In the genomic region with DNA sequence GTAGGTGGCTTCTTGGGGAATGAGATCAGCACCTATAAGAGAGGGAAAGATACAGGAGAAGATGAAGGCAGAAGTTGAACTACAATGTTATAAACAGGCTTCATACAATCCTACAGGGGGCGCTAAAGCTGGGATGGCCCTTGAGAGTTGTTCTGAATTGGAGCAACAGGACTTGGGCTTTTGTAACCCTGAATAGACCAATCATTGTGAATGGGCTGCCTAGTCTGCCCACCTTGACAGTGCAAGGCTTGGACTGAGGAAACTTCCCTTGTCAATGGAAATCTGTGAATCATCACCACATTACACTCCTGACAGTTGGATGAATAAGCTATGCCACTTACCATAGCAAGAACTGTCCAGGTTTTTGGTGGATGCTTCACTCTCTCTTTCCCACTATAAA, we compare ENCODE assay signal across 11 cellular contexts.
DNase-seq lines count a peak whose midpoint lies in the region; ATAC-seq, FAIRE-seq and TF ChIP-seq lines count a peak whose summit lies in the region.
"Had no signal": no experiment of that assay in that cellular context is flagged by ENCODE, and none has a peak within 500 bp of the region (broad histone marks: within the 10 kb centered on the region; RNA-seq: fewer than 3 reads in every experiment).

No MANE protein-coding gene starts in this region.

- no peak for TF ChIP-seq EP300 in GM12878 (IDR thresholded peaks at IDR 0.05; ENCODE audit: borderline replicate concordance in 1 of 2, control insufficient read depth in 1 of 2, low read depth in 2 of 2, low read length in 2 of 2)

- no peak for TF ChIP-seq RAD21 in GM12878 (IDR thresholded peaks at IDR 0.05; ENCODE audit: insufficient read depth, low read depth, low read length)

- in situ Hi-C loops in GM12878 (cut with MboI): no loop called here

- DNase-seq in NCI-H82 (lab: John Stamatoyannopoulos, UW) (peak; percentile 26), NCI-H82 treated with DMSO at 0.1 percent for 48 hours (lab: John Stamatoyannopoulos, UW; ENCODE audit: unreplicated experiment) (no peak), GM12878 (ENCODE audit: low read depth, low spot score) (no peak), neural progenitor cell (ENCODE audit: low spot score) (peak; percentile 61), activated T-cell treated with anti-CD3 and anti-CD28 coated beads for 4 hours (no peak), body of pancreas (no peak)
- peak; percentile 16 for DNase-seq in Jurkat, Clone E6-1 (ENCODE audit: low read depth, low spot score)
- no peak for DNase-seq in NK-92 treated with Interleukin-12 subunit alpha and Interleukin-12 subunit beta, amount 100 ng/mL, for 24 hours (lab: John Stamatoyannopoulos, UW)
- DNase-seq: activated CD4-positive, alpha-beta T cell treated with anti-CD3 and anti-CD28 coated beads, Interleukin-2, amount 50 U/mL, for 48 hours; amygdala had no signal

- no peaks in the 10 kb centered on the region for H3K9me3 ChIP-seq in GM12878 (replicated peaks; ENCODE audit: control insufficient read depth, insufficient read depth, low read length)
- H3K9me3 ChIP-seq in neural progenitor cell (ENCODE audit: low read depth): no peaks in the 10 kb centered on the region
- no peaks in the 10 kb centered on the region for H3K9me3 ChIP-seq in body of pancreas
- H3K9me3 ChIP-seq: SJSA1 had no signal

- H3K4me1 Mint-ChIP-seq in neural progenitor cell: peaks cover 13% of the 10 kb centered on the region

- TF ChIP-seq POLR2A in GM12878 (IDR thresholded peaks at IDR 0.05; ENCODE audit: low read depth, low read length) (no peak), body of pancreas (IDR thresholded peaks at IDR 0.05) (no peak)

- BruUV-seq in GM12878 (replicated peaks; lab: Mats Ljungman, UMichigan): no TSS peak

- no peak overlapping the region for H3K4me2 ChIP-seq in GM12878 (ENCODE audit: control insufficient read depth, insufficient read depth)
- no peak overlapping the region for H3K4me2 ChIP-seq in neural progenitor cell

- RAD21 ChIA-PET in GM12878 (lab: Charles Lee; ENCODE audit: unreplicated experiment): no interaction called here

- H3K4me1 ChIP-seq in GM12878 (ENCODE audit: control insufficient read depth, insufficient read depth, low read length) (no peaks in the 10 kb centered on the region), neural progenitor cell (no peaks in the 10 kb centered on the region), body of pancreas (no peaks in the 10 kb centered on the region)
- H3K4me1 ChIP-seq: SJSA1 had no signal

- no peaks in the 10 kb centered on the region for H4K20me1 ChIP-seq in GM12878 (ENCODE audit: control insufficient read depth, insufficient read depth)
- no peaks in the 10 kb centered on the region for H4K20me1 ChIP-seq in neural progenitor cell (ENCODE audit: low read depth)

- H3K79me2 ChIP-seq in GM12878 (ENCODE audit: control insufficient read depth, insufficient read depth, low read length) (no peaks in the 10 kb centered on the region), neural progenitor cell (ENCODE audit: low read depth) (no peaks in the 10 kb centered on the region)

- H3K27me3 ChIP-seq in GM12878 (replicated peaks in 1 of 2; ENCODE audit: control insufficient read depth in 2 of 2, insufficient read depth in 2 of 2, low read length in 1 of 2) (no peaks in the 10 kb centered on the region), neural progenitor cell (no peaks in the 10 kb centered on the region), body of pancreas (no peaks in the 10 kb centered on the region)
- H3K27me3 ChIP-seq: SJSA1 had no signal

- no peaks in the 10 kb centered on the region for H3K27me3 Mint-ChIP-seq in neural progenitor cell (ENCODE audit: insufficient read depth, low read depth)

- no peak overlapping the region for H3K4me3 ChIP-seq in Jurkat, Clone E6-1 (ENCODE audit: low read length)
- no peak overlapping the region; the same call in 1 of the 2 replicates for H3K4me3 ChIP-seq in GM12878
- no peak overlapping the region for H3K4me3 ChIP-seq in neural progenitor cell
- no peak overlapping the region for H3K4me3 ChIP-seq in body of pancreas
- H3K4me3 ChIP-seq: SJSA1 had no signal

- intact Hi-C loops in GM12878 (cut with micrococcal nuclease; ENCODE audit: unreplicated experiment): no loop called here
- intact Hi-C loops in body of pancreas (cut with DNase I): no loop called here

- no peak overlapping the region for H3K4me3 Mint-ChIP-seq in neural progenitor cell

- CTCF ChIA-PET in GM12878 (lab: Yijun Ruan, JAX): interaction anchor here (0.6 to 1.4 kb wide), 7 partner anchors 9 to 529 kb away, joined by 3 to 12 read pairs (median 4); no protein-coding TSS in a partner anchor

- no peak for FAIRE-seq in GM12878 (lab: Jason Lieb, UNC)

- H3F3A ChIP-seq in neural progenitor cell (ENCODE audit: low read depth): no peaks in the 10 kb centered on the region

- no peak overlapping the region for H3K27ac Mint-ChIP-seq in neural progenitor cell

- H3K27ac ChIP-seq in GM12878 (ENCODE audit: control insufficient read depth, insufficient read depth): no peak overlapping the region
- no peak overlapping the region for H3K27ac ChIP-seq in neural progenitor cell
- no peak overlapping the region for H3K27ac ChIP-seq in body of pancreas
- H3K27ac ChIP-seq: SJSA1 had no signal

- peak; percentile 33; the same call in 1 of the 3 replicates for ATAC-seq in GM12878
- no peak for ATAC-seq in body of pancreas

- no peaks in the 10 kb centered on the region for H3K36me3 ChIP-seq in GM12878 (ENCODE audit: control insufficient read depth in 2 of 2, insufficient read depth in 2 of 2, low read length in 1 of 2)
- H3K36me3 ChIP-seq in neural progenitor cell: no peaks in the 10 kb centered on the region
- H3K36me3 ChIP-seq in body of pancreas (replicated peaks in 1 of 2; ENCODE audit: insufficient read depth in 1 of 2, low read depth in 2 of 2): no peaks in the 10 kb centered on the region
- H3K36me3 ChIP-seq: SJSA1 had no signal

- H3K9ac ChIP-seq in GM12878 (ENCODE audit: control insufficient read depth, insufficient read depth, low read length) (no peak overlapping the region), neural progenitor cell (no peak overlapping the region)

- no peaks in the 10 kb centered on the region for H3K36me3 Mint-ChIP-seq in neural progenitor cell

- WGBS in GM12878 (ENCODE audit: insufficient coverage, insufficient replicate concordance, low lambda C conversion rate, missing lambda C conversion rate): 0% methylated on average over 1 of the region's 1 CpG
- 0 to 15% methylated on average over 1 of the region's 1 CpG for WGBS in body of pancreas, 2 donors

- no peaks in the 10 kb centered on the region for H3K9me3 Mint-ChIP-seq in neural progenitor cell

- SMC1A ChIA-PET in GM12878 (lab: Charles Lee; ENCODE audit: uncharacterized antibody, unreplicated experiment): interaction anchor here (0.6 to 1.5 kb wide), 4 partner anchors 8 to 34 kb away, joined by 3 to 4 read pairs (median 4); no protein-coding TSS in a partner anchor

- POLR2A ChIA-PET in GM12878 (lab: Charles Lee): no interaction called here

- peak; percentile 24 to 34 (median 29); a peak in 4 of 6 replicates for TF ChIP-seq CTCF in GM12878 (IDR thresholded peaks at IDR 0.05 in 2 of 3, conservative IDR thresholded peaks at IDR 0.05 in 1 of 3; ENCODE audit: control insufficient read depth in 2 of 3, extremely low read depth in 1 of 3, insufficient read depth in 1 of 3, low read depth in 3 of 3, low read length in 3 of 3)
- TF ChIP-seq CTCF in neural progenitor cell (IDR thresholded peaks at IDR 0.05): peak; percentile 73
- TF ChIP-seq CTCF in body of pancreas (IDR thresholded peaks at IDR 0.05): no peak

- H2AFZ ChIP-seq in GM12878 (ENCODE audit: control insufficient read depth, low read depth, low read length) (no peak overlapping the region), neural progenitor cell (replicated peaks) (no peak overlapping the region)

TF ChIP-seq in GM12878, 131 proteins besides CTCF, POLR2A, EP300 and RAD21:
- TF ChIP-seq NR2C1 (IDR thresholded peaks at IDR 0.05): no peak
- no peak for TF ChIP-seq YY1 (IDR thresholded peaks at IDR 0.05; ENCODE audit: low read depth, low read length)
- TF ChIP-seq MTA2 (IDR thresholded peaks at IDR 0.05; ENCODE audit: low read depth): no peak
- TF ChIP-seq CHD4 (IDR thresholded peaks at IDR 0.05): no peak
- TF ChIP-seq MEF2B (IDR thresholded peaks at IDR 0.05; ENCODE audit: partially characterized antibody, poor library complexity, severe bottlenecking): no peak
- no peak for TF ChIP-seq ZSCAN29 (IDR thresholded peaks at IDR 0.05)
- TF ChIP-seq ASH2L (IDR thresholded peaks at IDR 0.05; ENCODE audit: borderline replicate concordance, low read depth): no peak
- TF ChIP-seq SPI1 (IDR thresholded peaks at IDR 0.05; ENCODE audit: borderline replicate concordance, insufficient read depth, low read depth, low read length): no peak

Comparison
In these comparisons a context has a peak if more than half of its experiments do, and no peak if none do; other contexts are left out.
1. DNase-seq: peak in NCI-H82 (single experiment), Jurkat, Clone E6-1 (single experiment) and neural progenitor cell (single experiment); none in NCI-H82 treated with DMSO at 0.1 percent for 48 hours (single experiment), GM12878 (single experiment), NK-92 treated with Interleukin-12 subunit alpha and Interleukin-12 subunit beta, amount 100 ng/mL, for 24 hours (single experiment), activated T-cell treated with anti-CD3 and anti-CD28 coated beads for 4 hours (single experiment) and body of pancreas (0 of 4).
2. CTCF ChIP-seq: peak in GM12878 (3 of 3) and neural progenitor cell (single experiment); none in body of pancreas (0 of 7).